Comparison of ENCODE assay signal across 11 cellular contexts in the genomic region with DNA sequence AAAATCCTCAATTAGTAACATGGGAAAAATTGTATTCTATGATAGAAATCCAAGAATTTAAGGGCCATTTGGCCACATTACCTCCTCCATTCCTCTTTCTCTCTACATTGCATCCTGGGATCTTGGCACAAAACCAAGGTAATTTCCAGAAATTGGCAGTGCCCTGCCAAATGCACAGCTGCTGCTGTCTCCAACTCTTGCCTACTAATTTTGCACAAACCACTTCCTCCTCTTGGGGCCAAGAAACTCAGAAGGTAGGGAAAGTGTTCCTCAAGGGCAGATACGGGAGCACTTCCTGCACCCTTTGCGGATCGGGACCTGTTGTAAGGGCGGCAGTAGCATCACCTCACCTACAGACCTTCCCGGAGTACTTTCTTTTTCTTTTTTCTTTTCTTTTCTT. TPM values are rescaled to one million over a fixed set of nuclear protein-coding genes. Genes with fewer than 3 reads are reported as not detected.
DNase-seq lines count a peak whose midpoint lies in the region; ATAC-seq and TF ChIP-seq lines count a peak whose summit lies in the region.
"Had no signal": no experiment of that assay in that cellular context is flagged by ENCODE, and none has a peak within 500 bp of the region (broad histone marks: within the 10 kb centered on the region; RNA-seq: fewer than 3 reads in every experiment).

No MANE protein-coding gene starts in this region.

- CTCF ChIA-PET in OCI-LY7 (lab: Charles Lee; ENCODE audit: unreplicated experiment), result no interaction called here

- peak; percentile 44 for DNase-seq in Ammon's horn (ENCODE audit: low spot score)
- DNase-seq in LHCN-M2 (ENCODE audit: low read depth), result peak; percentile 88
- DNase-seq in OCI-LY7 (ENCODE audit: low spot score), result no peak
- peak; percentile 53 for DNase-seq in fibroblast of peridontal ligament (ENCODE audit: extremely low read depth)
- no peak for DNase-seq in SW 1271 (lab: John Stamatoyannopoulos, UW)
- DNase-seq in activated CD4-positive, alpha-beta T cell treated with anti-CD3 and anti-CD28 coated beads, Interleukin-2, amount 50 U/mL, for 48 hours, result no peak
- DNase-seq: CD8-positive, alpha-beta T cell; GOT3; NCI-H82 had no signal

- H3K36me3 ChIP-seq in OCI-LY7 (ENCODE audit: insufficient read depth, low read length), result no peaks in the 10 kb centered on the region

- H3K4me2 ChIP-seq in OCI-LY7 (ENCODE audit: low read length), result peak overlapping the region; percentile 34

- no peak overlapping the region for H2AFZ ChIP-seq in OCI-LY7 (ENCODE audit: low read length)

- ATAC-seq in HG02870 (IDR thresholded peaks at IDR 0.05; ENCODE audit: unreplicated experiment) (no peak), HG02885 (IDR thresholded peaks at IDR 0.05; ENCODE audit: poor library complexity, unreplicated experiment) (no peak)
- ATAC-seq: CD8-positive, alpha-beta T cell had no signal

- H3K79me2 ChIP-seq in OCI-LY7 (ENCODE audit: insufficient read depth, low read depth, low read length), result no peaks in the 10 kb centered on the region

- no peaks in the 10 kb centered on the region for H4K20me1 ChIP-seq in OCI-LY7 (ENCODE audit: insufficient read depth, low read length)

- BruUV-seq in OCI-LY7 (replicated peaks; lab: Mats Ljungman, UMichigan), result no TSS peak

- peaks cover 36% of the 10 kb centered on the region for H3K4me1 ChIP-seq in OCI-LY7 (ENCODE audit: insufficient read depth, low read length, poor library complexity, severe bottlenecking)

- intact Hi-C loops in OCI-LY7 (cut with micrococcal nuclease; ENCODE audit: unreplicated experiment), result no loop called here

- no peak overlapping the region for H3K4me3 ChIP-seq in OCI-LY7 (ENCODE audit: low read depth, low read length, poor library complexity, severe bottlenecking)

- no peaks in the 10 kb centered on the region for H3K9me3 ChIP-seq in OCI-LY7 (ENCODE audit: low read length)

- POLR2A ChIA-PET in OCI-LY7 (lab: Charles Lee), result interaction anchor here (1.1 kb wide), 1 partner anchor 23 kb away, joined by 3 read pairs; no protein-coding TSS in a partner anchor

- no peaks in the 10 kb centered on the region for H3K9me2 ChIP-seq in OCI-LY7 (ENCODE audit: insufficient read depth, low read length)

- TF ChIP-seq CTCF in OCI-LY7 (conservative IDR thresholded peaks at IDR 0.05; ENCODE audit: low read length), result no peak

- H3K27ac ChIP-seq in OCI-LY7 (ENCODE audit: low read depth, low read length, poor library complexity, severe bottlenecking), result no peak overlapping the region

RNA-seq across cellular contexts. Expression of a gene that starts 57.8 kb away (rescaled TPM):
- total RNA-seq in LHCN-M2 (2014; rRNA removed) (18.0 and 18.6 TPM in 2 replicates), OCI-LY7 (2022) (15.0 and 16.7 TPM in 2 replicates)
- polyA plus RNA-seq in LHCN-M2 (2012), result 10.1 TPM
- total RNA-seq in OCI-LY7 (2014; rRNA removed; shearing (Covaris generic)), result 7.6 and 10.5 TPM in 2 replicates

Comparison
In these comparisons a context has a peak if more than half of its experiments do, and no peak if none do; other contexts are left out.
1. DNase-seq: peak in Ammon's horn (single experiment), LHCN-M2 (single experiment) and fibroblast of peridontal ligament (single experiment); none in OCI-LY7 (single experiment), SW 1271 (0 of 2) and activated CD4-positive, alpha-beta T cell treated with anti-CD3 and anti-CD28 coated beads, Interleukin-2, amount 50 U/mL, for 48 hours (0 of 2).